21 cellular contexts compared by ENCODE assay signal in genomic region chrX:72495041-72495440, GRCh38.
DNase-seq lines count a peak whose midpoint lies in the region; ATAC-seq and TF ChIP-seq lines count a peak whose summit lies in the region.
"Had no signal": no experiment of that assay in that cellular context is flagged by ENCODE, and none has a peak within 500 bp of the region (broad histone marks: within the 10 kb centered on the region; RNA-seq: fewer than 3 reads in every experiment).

No MANE protein-coding gene starts in this region.

- H3K27ac Mint-ChIP-seq in naive thymus-derived CD4-positive, alpha-beta T cell = no peak overlapping the region
- H3K27ac Mint-ChIP-seq: B cell; CD4-positive, CD25-positive, alpha-beta regulatory T cell had no signal

- peaks cover 10 to 51% (median 26%) of the 10 kb centered on the region in 5 donors for H3K36me3 Mint-ChIP-seq in naive thymus-derived CD4-positive, alpha-beta T cell

- H3K4me3 Mint-ChIP-seq in naive thymus-derived CD4-positive, alpha-beta T cell = no peak overlapping the region
- H3K4me3 Mint-ChIP-seq: B cell; CD4-positive, CD25-positive, alpha-beta regulatory T cell had no signal

- peak; percentile 6 for DNase-seq in BE2C
- peak; percentile 4 for DNase-seq in adipocyte (ENCODE audit: low read depth)
- peak; percentile 47 for DNase-seq in fibroblast of villous mesenchyme (ENCODE audit: low read depth)
- DNase-seq in uterus = peak; percentile 16 to 29
- DNase-seq in naive thymus-derived CD4-positive, alpha-beta T cell = no peak
- no peak for DNase-seq in vagina (ENCODE audit: extremely low spot score in 2 of 2)
- no peak for DNase-seq in NCI-H82 treated with DMSO at 0.1 percent for 48 hours (lab: John Stamatoyannopoulos, UW; ENCODE audit: unreplicated experiment)
- DNase-seq: ACHN; CD4-positive, CD25-positive, alpha-beta regulatory T cell; COR-L47; DMS 273 treated with DMSO at 0.1 percent for 48 hours; DND-41; KG1; NCI-H1105 treated with DMSO at 0.1 percent for 48 hours; NCI-H187; NCI-H2107; NCI-H524; NCI-H82; SIG-M5 had no signal

- no peaks in the 10 kb centered on the region for H3K9me3 ChIP-seq in BE2C
- H3K9me3 ChIP-seq in adipocyte (ENCODE audit: control insufficient read depth, low read length) = peaks cover 17% of the 10 kb centered on the region
- H3K9me3 ChIP-seq in uterus = no peaks in the 10 kb centered on the region
- no peaks in the 10 kb centered on the region for H3K9me3 ChIP-seq in naive thymus-derived CD4-positive, alpha-beta T cell (ENCODE audit: control insufficient read depth in 2 of 3, low read length in 3 of 3)
- H3K9me3 ChIP-seq in vagina = no peaks in the 10 kb centered on the region
- H3K9me3 ChIP-seq: HAP-1 had no signal

- no peak for TF ChIP-seq CTCF in BE2C (IDR thresholded peaks at IDR 0.05; ENCODE audit: low read depth, low read length)
- no peak for TF ChIP-seq CTCF in fibroblast of villous mesenchyme (IDR thresholded peaks at IDR 0.05; ENCODE audit: insufficient read depth, low read depth, low read length)
- no peak for TF ChIP-seq CTCF in uterus (IDR thresholded peaks at IDR 0.05)
- no peak for TF ChIP-seq CTCF in vagina (IDR thresholded peaks at IDR 0.05)

- no peak overlapping the region for H3K9ac ChIP-seq in adipocyte (ENCODE audit: low read length)

- H3K27me3 Mint-ChIP-seq in naive thymus-derived CD4-positive, alpha-beta T cell = no peaks in the 10 kb centered on the region
- H3K27me3 Mint-ChIP-seq: B cell; CD4-positive, CD25-positive, alpha-beta regulatory T cell had no signal

- H3K4me1 ChIP-seq in BE2C (no peaks in the 10 kb centered on the region), adipocyte (ENCODE audit: control insufficient read depth, insufficient read depth, low read length) (no peaks in the 10 kb centered on the region), uterus (no peaks in the 10 kb centered on the region), vagina (no peaks in the 10 kb centered on the region)
- no peaks in the 10 kb centered on the region for H3K4me1 ChIP-seq in naive thymus-derived CD4-positive, alpha-beta T cell (ENCODE audit: control insufficient read depth in 2 of 2, insufficient read depth in 2 of 2, low read length in 2 of 2)
- H3K4me1 ChIP-seq: HAP-1 had no signal

- no peak overlapping the region for H3K4me3 ChIP-seq in BE2C (ENCODE audit: low read depth, low read length)
- H3K4me3 ChIP-seq in adipocyte (ENCODE audit: low read length) = no peak overlapping the region
- no peak overlapping the region for H3K4me3 ChIP-seq in fibroblast of villous mesenchyme (ENCODE audit: low read depth, low read length)
- H3K4me3 ChIP-seq in uterus = no peak overlapping the region
- H3K4me3 ChIP-seq in naive thymus-derived CD4-positive, alpha-beta T cell (ENCODE audit: low read length) = no peak overlapping the region
- H3K4me3 ChIP-seq in vagina = no peak overlapping the region
- H3K4me3 ChIP-seq: HAP-1 had no signal

- ATAC-seq in naive thymus-derived CD4-positive, alpha-beta T cell = no peak

- H3K27me3 ChIP-seq in BE2C (no peaks in the 10 kb centered on the region), adipocyte (replicated peaks; ENCODE audit: control insufficient read depth, insufficient read depth, low read length) (peaks cover 12% of the 10 kb centered on the region), uterus (no peaks in the 10 kb centered on the region), vagina (no peaks in the 10 kb centered on the region)
- no peaks in the 10 kb centered on the region for H3K27me3 ChIP-seq in naive thymus-derived CD4-positive, alpha-beta T cell (ENCODE audit: control insufficient read depth in 2 of 2, insufficient read depth in 2 of 2, low read length in 2 of 2)

- POLR2A ChIA-PET in naive thymus-derived CD4-positive, alpha-beta T cell (lab: Charles Lee) = no interaction called here

- TF ChIP-seq POLR2A in uterus (IDR thresholded peaks at IDR 0.05) (no peak), vagina (IDR thresholded peaks at IDR 0.05) (no peak)

- H3K36me3 ChIP-seq in BE2C (no peaks in the 10 kb centered on the region; the same call in 1 of the 2 replicates), adipocyte (ENCODE audit: control insufficient read depth, insufficient read depth, low read length, severe bottlenecking) (no peaks in the 10 kb centered on the region), uterus (no peaks in the 10 kb centered on the region), vagina (no peaks in the 10 kb centered on the region)
- H3K36me3 ChIP-seq in naive thymus-derived CD4-positive, alpha-beta T cell (ENCODE audit: control insufficient read depth in 2 of 3, insufficient read depth in 3 of 3, low read length in 3 of 3) = peaks cover 0 to 4% (median 0%) of the 10 kb centered on the region in 3 experiments
- H3K36me3 ChIP-seq: HAP-1 had no signal

- CTCF ChIA-PET in naive thymus-derived CD4-positive, alpha-beta T cell (lab: Charles Lee) = no interaction called here

- peaks cover 0 to 6% (median 0%) of the 10 kb centered on the region in 7 donors for H3K4me1 Mint-ChIP-seq in naive thymus-derived CD4-positive, alpha-beta T cell

- intact Hi-C loops in uterus (cut with DNase I; ENCODE audit: low total_unique reads) (no loop called here), vagina (cut with DNase I) (no loop called here)
- intact Hi-C loops in naive thymus-derived CD4-positive, alpha-beta T cell (cut with micrococcal nuclease) = no loop called here

- H3K27ac ChIP-seq in uterus (peak overlapping the region in 1 of 2 donors; percentile 41), vagina (no peak overlapping the region)
- H3K27ac ChIP-seq in naive thymus-derived CD4-positive, alpha-beta T cell (ENCODE audit: low read depth, low read length) = no peak overlapping the region

- H3K9me3 Mint-ChIP-seq in naive thymus-derived CD4-positive, alpha-beta T cell = peaks cover 0 to 15% (median 5%) of the 10 kb centered on the region in 11 donors

Comparison
In these comparisons a context has a peak if more than half of its experiments do, and no peak if none do; other contexts are left out.
1. DNase-seq: peak in BE2C (single experiment), adipocyte (single experiment), fibroblast of villous mesenchyme (single experiment) and uterus (2 of 2); none in naive thymus-derived CD4-positive, alpha-beta T cell (0 of 9), vagina (0 of 2) and NCI-H82 treated with DMSO at 0.1 percent for 48 hours (single experiment).